Comparison of ENCODE assay signal across 8 cellular contexts in genomic region chr2:238203104-238203972, GRCh38. TPM values are rescaled to one million over a fixed set of nuclear protein-coding genes. Genes with fewer than 3 reads are reported as not detected.
A peak's percentile ranks its signal among the peaks of the same experiment; 100 is the strongest.
DNase-seq lines count a peak whose midpoint lies in the region; ATAC-seq and TF ChIP-seq lines count a peak whose summit lies in the region.

TSS of gene ILKAP (minus strand) at chr2:238203695. CDS start at chr2:238203553, 142 bp downstream.

- intact Hi-C loops in right cardiac atrium (cut with DNase I) (no loop called here), vagina (cut with DNase I) (no loop called here)

- H3K27ac Mint-ChIP-seq in T-helper 2 cell treated with Interferon-gamma antibody and Interleukin-4, amounts not matched to agents 5 μg/mL and 100 μg/mL, for 36 hours, result peak within 1 kb of the TSS; percentile 88

- peak within 1 kb of the TSS; percentile 99 for H3K4me3 ChIP-seq in right cardiac atrium (ENCODE audit: low read length)
- peak within 1 kb of the TSS; percentile 78 for H3K4me3 ChIP-seq in rectal smooth muscle tissue (ENCODE audit: low read length)
- H3K4me3 ChIP-seq in vagina, result peak within 1 kb of the TSS; percentile 74 to 83

- H3K4me1 ChIP-seq in right cardiac atrium (ENCODE audit: control insufficient read depth, insufficient read depth, low read length) (peaks cover 3% of the 10 kb centered on the region), rectal smooth muscle tissue (ENCODE audit: control insufficient read depth, insufficient read depth, low read length) (peaks cover 23% of the 10 kb centered on the region), vagina (peaks cover 40% of the 10 kb centered on the region)

- H3K9me3 ChIP-seq in right cardiac atrium (ENCODE audit: control insufficient read depth, low read length) (no peaks in the 10 kb centered on the region), vagina (no peaks in the 10 kb centered on the region)

- H3K27me3 Mint-ChIP-seq in T-helper 2 cell treated with Interferon-gamma antibody and Interleukin-4, amounts not matched to agents 5 μg/mL and 100 μg/mL, for 36 hours (ENCODE audit: low read depth), result no peaks in the 10 kb centered on the region

- peaks cover 32% of the 10 kb centered on the region for H3K4me1 Mint-ChIP-seq in T-helper 2 cell treated with Interferon-gamma antibody and Interleukin-4, amounts not matched to agents 5 μg/mL and 100 μg/mL, for 36 hours (ENCODE audit: low read depth)

- H3K27me3 ChIP-seq in right cardiac atrium (ENCODE audit: control insufficient read depth, insufficient read depth) (no peaks in the 10 kb centered on the region), rectal smooth muscle tissue (ENCODE audit: control insufficient read depth, insufficient read depth, low read length) (no peaks in the 10 kb centered on the region), vagina (no peaks in the 10 kb centered on the region)

- H3K27ac ChIP-seq in right cardiac atrium (ENCODE audit: low read length) (peak within 1 kb of the TSS; percentile 99), rectal smooth muscle tissue (ENCODE audit: low read depth, low read length) (peak within 1 kb of the TSS; percentile 94), vagina (peak within 1 kb of the TSS; percentile 85)

- under 1% methylated on average over 123 of the region's 123 CpGs for WGBS in right cardiac atrium

- peak within 1 kb of the TSS; percentile 86 for H3K4me3 Mint-ChIP-seq in T-helper 2 cell treated with Interferon-gamma antibody and Interleukin-4, amounts not matched to agents 5 μg/mL and 100 μg/mL, for 36 hours

- DNase-seq in NCI-H187 treated with DMSO at 0.1 percent for 48 hours (lab: John Stamatoyannopoulos, UW) (peak; percentile 9), anterior cingulate cortex (lab: John Stamatoyannopoulos, UW) (peak in 57 of 58 donors; percentile 30 to 90 (median 81)), right cardiac atrium (peak; percentile 90 to 96 (median 96)), vagina (ENCODE audit: extremely low spot score in 2 of 2) (no peak)
- peak; percentile 89 for DNase-seq in T-helper 2 cell treated with Interferon-gamma antibody and Interleukin-4, amounts not matched to agents 5 μg/mL and 100 μg/mL, for 36 hours (ENCODE audit: low spot score)

- TF ChIP-seq POLR2A in vagina (IDR thresholded peaks at IDR 0.05), result peak in 1 of 2 donors; percentile 75

- no peaks in the 10 kb centered on the region for H3K9me3 Mint-ChIP-seq in T-helper 2 cell treated with Interferon-gamma antibody and Interleukin-4, amounts not matched to agents 5 μg/mL and 100 μg/mL, for 36 hours

- H3K36me3 ChIP-seq in rectal smooth muscle tissue (ENCODE audit: control insufficient read depth, insufficient read depth, low read length), result no peaks in the 10 kb centered on the region
- no peaks in the 10 kb centered on the region for H3K36me3 ChIP-seq in vagina

- ATAC-seq in GM18502 (IDR thresholded peaks at IDR 0.05; ENCODE audit: poor library complexity, unreplicated experiment) (peak; percentile 93), HG02885 (IDR thresholded peaks at IDR 0.05; ENCODE audit: poor library complexity, unreplicated experiment) (peak; percentile 94), right cardiac atrium (peak; percentile 97 to 99)

- H3K36me3 Mint-ChIP-seq in T-helper 2 cell treated with Interferon-gamma antibody and Interleukin-4, amounts not matched to agents 5 μg/mL and 100 μg/mL, for 36 hours (ENCODE audit: low read depth), result peaks cover 17% of the 10 kb centered on the region

- no peak for TF ChIP-seq CTCF in vagina (IDR thresholded peaks at IDR 0.05)

- peak within 1 kb of the TSS; percentile 90 for H3K9ac ChIP-seq in rectal smooth muscle tissue (ENCODE audit: low read length)

RNA-seq across cellular contexts. Expression of gene ILKAP, which starts in this region (rescaled TPM):
- total RNA-seq in right cardiac atrium, result 10 to 100 TPM; 24.4 to 34.1 (median 30.7) TPM
- polyA plus RNA-seq in right cardiac atrium, result 34.3 TPM
- 62.6 TPM for total RNA-seq in vagina

Comparison
In these comparisons a context has a peak if more than half of its experiments do, and no peak if none do; other contexts are left out.
1. DNase-seq: peak in NCI-H187 treated with DMSO at 0.1 percent for 48 hours (single experiment), T-helper 2 cell treated with Interferon-gamma antibody and Interleukin-4, amounts not matched to agents 5 μg/mL and 100 μg/mL, for 36 hours (single experiment), anterior cingulate cortex (57 of 58) and right cardiac atrium (3 of 3); none in vagina (0 of 2).
2. Peak in every context shown above with its lines, with median percentiles within 50 percentile points of each other: ATAC-seq, H3K27ac ChIP-seq and H3K4me3 ChIP-seq.